ENCODE assay signal across 20 cellular contexts in genomic region chr17:13407381-13407780, GRCh38.
"Had no signal": no experiment of that assay in that cellular context is flagged by ENCODE, and none has a peak within 500 bp of the region (broad histone marks: within the 10 kb centered on the region; RNA-seq: fewer than 3 reads in every experiment).

No MANE protein-coding gene starts in this region.

- DNase-seq: KBM-7, MV-4-11, NCI-H1048, NCI-H1105, NCI-H1417, NCI-H1436 treated with DMSO at 0.1 percent for 48 hours, NCI-H1694, NCI-H187 treated with DMSO at 0.1 percent for 48 hours, NCI-H2029 treated with DMSO at 0.1 percent for 48 hours, NCI-H226, NCI-H446, NCI-H510A, NCI-H524 treated with DMSO at 0.1 percent for 48 hours, NCI-H69, NCI-H774, Right ventricle myocardium superior, RPMI8226, SIG-M5 had no signal

- H3K27me3 ChIP-seq: SJSA1 had no signal

- H3K4me3 ChIP-seq: SJSA1, SK-N-MC had no signal

- H3K27ac ChIP-seq: SJSA1, SK-N-MC had no signal

- H3K9me3 ChIP-seq: SJSA1 had no signal

- H3K36me3 ChIP-seq: SJSA1 had no signal

- H3K4me1 ChIP-seq: SJSA1 had no signal
